8 cellular contexts compared by ENCODE assay signal in genomic region chr19:19319725-19320361, GRCh38. TPM values are rescaled to one million over a fixed set of nuclear protein-coding genes. Genes with fewer than 3 reads are reported as not detected.
DNase-seq lines count a peak whose midpoint lies in the region; ATAC-seq and TF ChIP-seq lines count a peak whose summit lies in the region.

No MANE protein-coding gene starts in this region.

- TF ChIP-seq CTCF in fibroblast of lung (conservative IDR thresholded peaks at IDR 0.05 in 1 of 2, IDR thresholded peaks at IDR 0.05 in 1 of 2; ENCODE audit: low read depth in 1 of 2, low read length in 2 of 2), result no peak

- no peaks in the 10 kb centered on the region for H3K27me3 Mint-ChIP-seq in activated naive CD4-positive, alpha-beta T cell treated with anti-CD3 and anti-CD28 coated beads for 36 hours (ENCODE audit: low read depth)

- no peaks in the 10 kb centered on the region for H3K9me3 Mint-ChIP-seq in activated naive CD4-positive, alpha-beta T cell treated with anti-CD3 and anti-CD28 coated beads for 36 hours

- H3K4me2 ChIP-seq in fibroblast of lung (ENCODE audit: extremely low read depth, insufficient read depth, low read length), result peak overlapping the region; percentile 90

- intact Hi-C loops in activated naive CD4-positive, alpha-beta T cell treated with anti-CD3 and anti-CD28 coated beads for 36 hours (cut with micrococcal nuclease), result loop anchor here (1.0 to 2.0 kb wide), 13 partner anchors 45 to 798 kb away; partner anchors contain the start of genes ARMC6, BORCS8, COPE and DDX49

- H4K20me1 ChIP-seq in fibroblast of lung (ENCODE audit: control insufficient read depth, extremely low read depth, insufficient read depth, low read length), result no peaks in the 10 kb centered on the region

- peak overlapping the region; percentile 99 for H3K4me3 ChIP-seq in SJCRH30
- H3K4me3 ChIP-seq in fibroblast of lung (replicated peaks in 1 of 4; ENCODE audit: control extremely low read depth in 1 of 4, insufficient read depth in 1 of 4, low read depth in 3 of 4, low read length in 4 of 4), result peak overlapping the region; percentile 82 to 100 (median 94)
- H3K4me3 ChIP-seq in rectal smooth muscle tissue (ENCODE audit: low read length), result peak overlapping the region; percentile 92

- H3K4me3 Mint-ChIP-seq in activated naive CD4-positive, alpha-beta T cell treated with anti-CD3 and anti-CD28 coated beads for 36 hours, result peak overlapping the region; percentile 93

- ATAC-seq in HG02973 (IDR thresholded peaks at IDR 0.05; ENCODE audit: unreplicated experiment), result no peak
- no peak for ATAC-seq in GM21515 (IDR thresholded peaks at IDR 0.05; ENCODE audit: unreplicated experiment)

- DNase-seq in activated naive CD4-positive, alpha-beta T cell treated with anti-CD3 and anti-CD28 coated beads for 36 hours, result peak; percentile 21
- no peak for DNase-seq in activated naive CD4-positive, alpha-beta T cell treated with anti-CD3 and anti-CD28 coated beads, Interleukin-2, amount 50 U/mL, for 16 hours
- DNase-seq in SJCRH30 (no peak), fibroblast of lung (ENCODE audit: low read depth in 2 of 2) (no peak), GM19238 (ENCODE audit: insufficient read length, low spot score) (no peak)

- CTCF ChIA-PET in activated naive CD4-positive, alpha-beta T cell treated with anti-CD3 and anti-CD28 coated beads for 36 hours (lab: Charles Lee), result no interaction called here

- H2AFZ ChIP-seq in fibroblast of lung (ENCODE audit: low read length), result peak overlapping the region; percentile 95

- H3K27me3 ChIP-seq in SJCRH30 (no peaks in the 10 kb centered on the region), fibroblast of lung (ENCODE audit: control insufficient read depth, insufficient read depth, low read length) (no peaks in the 10 kb centered on the region), rectal smooth muscle tissue (ENCODE audit: control insufficient read depth, insufficient read depth, low read length) (no peaks in the 10 kb centered on the region)

- H3K27ac ChIP-seq in SJCRH30 (peak overlapping the region; percentile 94), fibroblast of lung (ENCODE audit: insufficient read depth, low read length) (peak overlapping the region; percentile 98), rectal smooth muscle tissue (ENCODE audit: low read depth, low read length) (peak overlapping the region; percentile 93)

- peak overlapping the region; percentile 99 for H3K9ac ChIP-seq in fibroblast of lung (ENCODE audit: insufficient read depth, low read length)
- peak overlapping the region; percentile 86 for H3K9ac ChIP-seq in rectal smooth muscle tissue (ENCODE audit: low read length)

- H3K36me3 Mint-ChIP-seq in activated naive CD4-positive, alpha-beta T cell treated with anti-CD3 and anti-CD28 coated beads for 36 hours (ENCODE audit: low read depth), result peaks cover 25% of the 10 kb centered on the region

- peaks cover 48% of the 10 kb centered on the region for H3K4me1 Mint-ChIP-seq in activated naive CD4-positive, alpha-beta T cell treated with anti-CD3 and anti-CD28 coated beads for 36 hours (ENCODE audit: low read depth)

- H3K36me3 ChIP-seq in SJCRH30, result peaks cover 17% of the 10 kb centered on the region
- H3K36me3 ChIP-seq in fibroblast of lung (ENCODE audit: control insufficient read depth, insufficient read depth, low read length), result peaks cover 2% of the 10 kb centered on the region
- no peaks in the 10 kb centered on the region for H3K36me3 ChIP-seq in rectal smooth muscle tissue (ENCODE audit: control insufficient read depth, insufficient read depth, low read length)

- H3K4me1 ChIP-seq in SJCRH30 (peaks cover 2% of the 10 kb centered on the region; the same call in 1 of the 2 replicates), fibroblast of lung (ENCODE audit: control insufficient read depth, extremely low read depth, insufficient read depth, low read length) (peaks cover 9% of the 10 kb centered on the region), rectal smooth muscle tissue (ENCODE audit: control insufficient read depth, insufficient read depth, low read length) (peaks cover 4% of the 10 kb centered on the region)

- no peaks in the 10 kb centered on the region for H3K9me3 ChIP-seq in SJCRH30 (replicated peaks)
- no peaks in the 10 kb centered on the region for H3K9me3 ChIP-seq in fibroblast of lung (ENCODE audit: control insufficient read depth, insufficient read depth, low read depth, low read length)

- peak overlapping the region; percentile 99 for H3K27ac Mint-ChIP-seq in activated naive CD4-positive, alpha-beta T cell treated with anti-CD3 and anti-CD28 coated beads for 36 hours

- H3K79me2 ChIP-seq in fibroblast of lung (ENCODE audit: control insufficient read depth, insufficient read depth, low read length), result peaks cover 53% of the 10 kb centered on the region

RNA-seq across cellular contexts. Expression of gene SUGP1, which starts 0.5 kb away (rescaled TPM):
- total RNA-seq in activated naive CD4-positive, alpha-beta T cell treated with anti-CD3 and anti-CD28 coated beads for 36 hours, result 10 to 100 TPM; 31.7 to 32.4 TPM
- 35.4 and 40.8 TPM in 2 replicates for total RNA-seq in SJCRH30 (2014; rRNA removed; shearing (Covaris generic))
- 15.7 and 27.7 TPM in 2 replicates for total RNA-seq in fibroblast of lung
- polyA plus RNA-seq in fibroblast of lung, result 17.3 and 25.2 TPM in 2 replicates
- 33.5 and 40.2 TPM in 2 replicates for polyA plus RNA-seq in fibroblast of lung (2012)
- polyA minus RNA-seq in fibroblast of lung (ENCODE audit: low replicate concordance), result 18.1 and 22.0 TPM in 2 replicates

RNA-seq across cellular contexts. Expression of gene MAU2, which starts 0.8 kb away (rescaled TPM):
- total RNA-seq in activated naive CD4-positive, alpha-beta T cell treated with anti-CD3 and anti-CD28 coated beads for 36 hours, result 10 to 100 TPM; 38.6 to 42.5 TPM
- 18.0 and 24.3 TPM in 2 replicates for total RNA-seq in SJCRH30 (2014; rRNA removed; shearing (Covaris generic))
- 21.1 and 29.4 TPM in 2 replicates for total RNA-seq in fibroblast of lung
- polyA plus RNA-seq in fibroblast of lung, result 11.1 TPM in 2 replicates
- polyA plus RNA-seq in fibroblast of lung (2012), result 15.2 and 16.4 TPM in 2 replicates
- 58.4 and 98.0 TPM in 2 replicates for polyA minus RNA-seq in fibroblast of lung (ENCODE audit: low replicate concordance)

RNA-seq across cellular contexts. Expression of gene TM6SF2, which starts 46.7 kb away (rescaled TPM):
- total RNA-seq in activated naive CD4-positive, alpha-beta T cell treated with anti-CD3 and anti-CD28 coated beads for 36 hours, result not detected
- not detected in 2 replicates for total RNA-seq in SJCRH30 (2014; rRNA removed; shearing (Covaris generic))
- total RNA-seq in fibroblast of lung, result 0.26 and 0.99 TPM in 2 replicates
- polyA plus RNA-seq in fibroblast of lung, result 0.23 and 0.27 TPM in 2 replicates
- 0.47 and 0.68 TPM in 2 replicates for polyA plus RNA-seq in fibroblast of lung (2012)
- polyA minus RNA-seq in fibroblast of lung (ENCODE audit: low replicate concordance), result not detected in 2 replicates
